ENCODE assay signal across 13 cellular contexts in genomic region chr17:2266865-2267228, GRCh38. TPM values are rescaled to one million over a fixed set of nuclear protein-coding genes. Genes with fewer than 3 reads are reported as not detected.
A peak's percentile ranks its signal among the peaks of the same experiment; 100 is the strongest.
DNase-seq lines count a peak whose midpoint lies in the region; ATAC-seq and TF ChIP-seq lines count a peak whose summit lies in the region.
"Had no signal": no experiment of that assay in that cellular context is flagged by ENCODE, and none has a peak within 500 bp of the region (broad histone marks: within the 10 kb centered on the region; RNA-seq: fewer than 3 reads in every experiment).

No MANE protein-coding gene starts in this region.

- no peaks in the 10 kb centered on the region for H3K27me3 Mint-ChIP-seq in endodermal cell (ENCODE audit: insufficient read depth)

- H3K27me3 ChIP-seq in BLaER1 treated with 17β-estradiol and CSF1 and Interleukin-3, amounts not matched to agents 10 nM and 100 nM, result no peaks in the 10 kb centered on the region
- no peaks in the 10 kb centered on the region for H3K27me3 ChIP-seq in endodermal cell (ENCODE audit: control insufficient read depth, insufficient read depth, low read length, poor library complexity, severe bottlenecking)
- H3K27me3 ChIP-seq: gastrocnemius medialis, suprapubic skin had no signal

- peak overlapping the region in 6 of 10 experiments; percentile 19 to 43 (median 30); a peak in 8 of 20 replicates for H3K4me3 ChIP-seq in BLaER1 treated with 17β-estradiol and CSF1 and Interleukin-3, amounts not matched to agents 10 nM and 100 nM
- no peak overlapping the region for H3K4me3 ChIP-seq in endodermal cell (ENCODE audit: low read length)
- H3K4me3 ChIP-seq: gastrocnemius medialis, suprapubic skin had no signal

- H3K4me3 Mint-ChIP-seq in endodermal cell, result no peak overlapping the region
- H3K4me3 Mint-ChIP-seq: mesothelial cell of epicardium had no signal

- no peak for TF ChIP-seq CTCF in endodermal cell (conservative IDR thresholded peaks at IDR 0.05)

- H3K27ac ChIP-seq in BLaER1 treated with 17β-estradiol and CSF1 and Interleukin-3, amounts not matched to agents 10 nM and 100 nM, result peak overlapping the region; percentile 36 to 71 (median 67); a peak in 21 of 22 replicates
- no peak overlapping the region for H3K27ac ChIP-seq in endodermal cell (ENCODE audit: low read depth, low read length)
- H3K27ac ChIP-seq: C4-2B, gastrocnemius medialis, suprapubic skin had no signal

- no peaks in the 10 kb centered on the region for H3K9me3 Mint-ChIP-seq in endodermal cell
- H3K9me3 Mint-ChIP-seq: mesothelial cell of epicardium had no signal

- peak overlapping the region; percentile 46 to 73 (median 62); a peak in 21 of 22 replicates for H3K9ac ChIP-seq in BLaER1 treated with 17β-estradiol and CSF1 and Interleukin-3, amounts not matched to agents 10 nM and 100 nM
- no peak overlapping the region for H3K9ac ChIP-seq in endodermal cell (ENCODE audit: extremely low read depth, low read length, poor library complexity, severe bottlenecking)

- H3K36me3 ChIP-seq in BLaER1 treated with 17β-estradiol and CSF1 and Interleukin-3, amounts not matched to agents 10 nM and 100 nM, result peaks cover 21 to 82% (median 44%) of the 10 kb centered on the region in 11 experiments; a peak in 20 of 22 replicates
- H3K36me3 ChIP-seq in endodermal cell (ENCODE audit: control insufficient read depth, insufficient read depth, low read length), result peaks cover 76% of the 10 kb centered on the region

- no peaks in the 10 kb centered on the region for H3K9me3 ChIP-seq in BLaER1 treated with 17β-estradiol and CSF1 and Interleukin-3, amounts not matched to agents 10 nM and 100 nM (replicated peaks in 1 of 11)
- H3K9me3 ChIP-seq in endodermal cell (ENCODE audit: control insufficient read depth, low read length), result no peaks in the 10 kb centered on the region
- H3K9me3 ChIP-seq: gastrocnemius medialis, suprapubic skin had no signal

- peak overlapping the region; percentile 79 to 92 (median 86) for H3K4me2 ChIP-seq in BLaER1 treated with 17β-estradiol and CSF1 and Interleukin-3, amounts not matched to agents 10 nM and 100 nM

- ATAC-seq in GM19372 (IDR thresholded peaks at IDR 0.05; ENCODE audit: low read depth, unreplicated experiment), result peak; percentile 13
- peak; percentile 13 for ATAC-seq in HG03565 (IDR thresholded peaks at IDR 0.05; ENCODE audit: unreplicated experiment)
- ATAC-seq: gastrocnemius medialis had no signal

- DNase-seq in endodermal cell (no peak), HK-2 (ENCODE audit: unreplicated experiment) (no peak), mucosa of gallbladder (ENCODE audit: low spot score) (no peak), ecto neural progenitor cell (ENCODE audit: low spot score) (no peak), GM19240 (ENCODE audit: insufficient read length, low spot score) (no peak)
- DNase-seq: gastrocnemius medialis, NCI-H1436 treated with DMSO at 0.1 percent for 48 hours had no signal

- peaks cover 13% of the 10 kb centered on the region for H3K4me1 Mint-ChIP-seq in endodermal cell

- H4K20me1 ChIP-seq in BLaER1 treated with 17β-estradiol and CSF1 and Interleukin-3, amounts not matched to agents 10 nM and 100 nM, result peaks cover 0 to 15% (median 0%) of the 10 kb centered on the region in 11 experiments; a peak in 7 of 22 replicates

- 86 to 100% methylated on average over 2 to 3 of the region's 3 CpGs for WGBS in endodermal cell (ENCODE audit: insufficient coverage in 1 of 2, insufficient read length in 1 of 2), 2 experiments

- H3K27ac Mint-ChIP-seq in endodermal cell, result peak overlapping the region; percentile 35
- H3K27ac Mint-ChIP-seq: mesothelial cell of epicardium had no signal

- H3K4me1 ChIP-seq in BLaER1 treated with 17β-estradiol and CSF1 and Interleukin-3, amounts not matched to agents 10 nM and 100 nM, result peaks cover 50 to 86% (median 70%) of the 10 kb centered on the region in 10 experiments
- no peaks in the 10 kb centered on the region for H3K4me1 ChIP-seq in endodermal cell (ENCODE audit: control insufficient read depth, insufficient read depth, low read length)

- H3K36me3 Mint-ChIP-seq in endodermal cell (ENCODE audit: low read depth), result peaks cover 49% of the 10 kb centered on the region

RNA-seq across cellular contexts. Expression of gene SMG6, which starts 36.7 kb away (rescaled TPM):
- total RNA-seq in endodermal cell (10 to 100 TPM; 44.3 to 56.7 TPM), mucosa of gallbladder (36.9 TPM)
- 30.3 TPM for polyA plus RNA-seq in endodermal cell (2013, experiment 1 of 2)
- 26.0 TPM for polyA plus RNA-seq in endodermal cell (2013, experiment 2 of 2)

RNA-seq across cellular contexts. Expression of gene SRR, which starts 36.9 kb away (rescaled TPM):
- total RNA-seq in endodermal cell (10 to 100 TPM; 10.2 to 38.0 TPM), mucosa of gallbladder (9.8 TPM)
- polyA plus RNA-seq in endodermal cell (2013, experiment 1 of 2), result 28.8 TPM
- 28.2 TPM for polyA plus RNA-seq in endodermal cell (2013, experiment 2 of 2)
